In genomic region chr3:11509175-11510000, GRCh38 we compare ENCODE assay signal across 1 cellular context.
TF ChIP-seq lines count a peak whose summit lies in the region.

No MANE protein-coding gene starts in this region.

TF ChIP-seq in HEK293, 187 proteins besides CTCF, POLR2A, EP300 and RAD21 (continued from another document and continues in another):
- TF ChIP-seq, protein P1, sequence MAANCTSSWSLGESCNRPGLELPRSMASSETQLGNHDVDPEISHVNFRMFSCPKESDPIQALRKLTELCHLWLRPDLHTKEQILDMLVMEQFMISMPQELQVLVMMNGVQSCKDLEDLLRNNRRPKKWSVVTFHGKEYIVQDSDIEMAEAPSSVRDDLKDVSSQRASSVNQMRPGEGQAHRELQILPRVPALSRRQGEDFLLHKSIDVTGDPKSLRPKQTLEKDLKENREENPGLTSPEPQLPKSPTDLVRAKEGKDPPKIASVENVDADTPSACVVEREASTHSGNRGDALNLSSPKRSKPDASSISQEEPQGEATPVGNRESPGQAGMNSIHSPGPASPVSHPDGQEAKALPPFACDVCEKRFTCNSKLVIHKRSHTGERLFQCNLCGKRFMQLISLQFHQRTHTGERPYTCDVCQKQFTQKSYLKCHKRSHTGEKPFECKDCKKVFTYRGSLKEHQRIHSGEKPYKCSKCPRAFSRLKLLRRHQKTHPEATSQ (tag by site-specific recombination; IDR thresholded peaks at IDR 0.05), result 0 out of 2 replicates have a peak, but pooled peaks have one; percentile 14
- TF ChIP-seq ZNF449 (tag by site-specific recombination; IDR thresholded peaks at IDR 0.05), result peak; percentile 99
- TF ChIP-seq, protein P2, sequence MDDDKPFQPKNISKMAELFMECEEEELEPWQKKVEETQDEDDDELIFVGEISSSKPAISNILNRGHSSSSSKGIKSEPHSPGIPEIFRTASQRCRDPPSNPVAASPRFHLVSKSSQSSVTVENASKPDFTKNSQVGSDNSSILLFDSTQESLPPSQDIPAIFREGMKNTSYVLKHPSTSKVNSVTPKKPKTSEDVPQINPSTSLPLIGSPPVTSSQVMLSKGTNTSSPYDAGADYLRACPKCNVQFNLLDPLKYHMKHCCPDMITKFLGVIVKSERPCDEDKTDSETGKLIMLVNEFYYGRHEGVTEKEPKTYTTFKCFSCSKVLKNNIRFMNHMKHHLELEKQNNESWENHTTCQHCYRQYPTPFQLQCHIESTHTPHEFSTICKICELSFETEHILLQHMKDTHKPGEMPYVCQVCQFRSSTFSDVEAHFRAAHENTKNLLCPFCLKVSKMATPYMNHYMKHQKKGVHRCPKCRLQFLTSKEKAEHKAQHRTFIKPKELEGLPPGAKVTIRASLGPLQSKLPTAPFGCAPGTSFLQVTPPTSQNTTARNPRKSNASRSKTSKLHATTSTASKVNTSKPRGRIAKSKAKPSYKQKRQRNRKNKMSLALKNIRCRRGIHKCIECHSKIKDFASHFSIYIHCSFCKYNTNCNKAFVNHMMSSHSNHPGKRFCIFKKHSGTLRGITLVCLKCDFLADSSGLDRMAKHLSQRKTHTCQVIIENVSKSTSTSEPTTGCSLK (tag by site-specific recombination; IDR thresholded peaks at IDR 0.05), result no peak
- peak; percentile 50; the same call in 1 of the 2 replicates for TF ChIP-seq ZNF518A (tag by site-specific recombination; conservative IDR thresholded peaks at IDR 0.05; ENCODE audit: low read depth)
- no peak for TF ChIP-seq KLF17 (tag by site-specific recombination; IDR thresholded peaks at IDR 0.05)
- no peak; the same call in 1 of the 2 replicates for TF ChIP-seq ZNF184 (tag by site-specific recombination; IDR thresholded peaks at IDR 0.05)
- TF ChIP-seq ZNF707 (tag by site-specific recombination; IDR thresholded peaks at IDR 0.05), result no peak
- no peak for TF ChIP-seq ZNF416 (tag by site-specific recombination; IDR thresholded peaks at IDR 0.05)
- peak; percentile 91 for TF ChIP-seq ZNF2 (tag by site-specific recombination; IDR thresholded peaks at IDR 0.05)
- TF ChIP-seq HOXA7 (CRISPR knock-in tag; IDR thresholded peaks at IDR 0.05; ENCODE audit: borderline replicate concordance), result no peak
- peak; percentile 95 for TF ChIP-seq ZFP69B (tag by site-specific recombination; IDR thresholded peaks at IDR 0.05)
- TF ChIP-seq ZXDB (tag by site-specific recombination; IDR thresholded peaks at IDR 0.05), result peak; percentile 83
- TF ChIP-seq ZFHX2 (tag by site-specific recombination; conservative IDR thresholded peaks at IDR 0.05), result no peak
- TF ChIP-seq SCRT2 (tag by site-specific recombination; IDR thresholded peaks at IDR 0.05), result no peak
- TF ChIP-seq, protein P3, sequence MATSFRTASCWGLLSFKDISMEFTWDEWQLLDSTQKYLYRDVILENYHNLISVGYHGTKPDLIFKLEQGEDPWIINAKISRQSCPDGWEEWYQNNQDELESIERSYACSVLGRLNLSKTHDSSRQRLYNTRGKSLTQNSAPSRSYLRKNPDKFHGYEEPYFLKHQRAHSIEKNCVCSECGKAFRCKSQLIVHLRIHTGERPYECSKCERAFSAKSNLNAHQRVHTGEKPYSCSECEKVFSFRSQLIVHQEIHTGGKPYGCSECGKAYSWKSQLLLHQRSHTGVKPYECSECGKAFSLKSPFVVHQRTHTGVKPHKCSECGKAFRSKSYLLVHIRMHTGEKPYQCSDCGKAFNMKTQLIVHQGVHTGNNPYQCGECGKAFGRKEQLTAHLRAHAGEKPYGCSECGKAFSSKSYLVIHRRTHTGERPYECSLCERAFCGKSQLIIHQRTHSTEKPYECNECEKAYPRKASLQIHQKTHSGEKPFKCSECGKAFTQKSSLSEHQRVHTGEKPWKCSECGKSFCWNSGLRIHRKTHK (tag by site-specific recombination; IDR thresholded peaks at IDR 0.05), result no peak
- no peak for TF ChIP-seq ZNF48 (tag by site-specific recombination; IDR thresholded peaks at IDR 0.05)
- TF ChIP-seq ZNF433 (tag by site-specific recombination; IDR thresholded peaks at IDR 0.05; ENCODE audit: low read depth), result no peak
- no peak for TF ChIP-seq AEBP2 (tag by site-specific recombination; IDR thresholded peaks at IDR 0.05; ENCODE audit: borderline replicate concordance)
- no peak for TF ChIP-seq ZNF292 (tag by site-specific recombination; IDR thresholded peaks at IDR 0.05; ENCODE audit: borderline replicate concordance, low read depth)
- no peak for TF ChIP-seq ZNF354C (tag by site-specific recombination; IDR thresholded peaks at IDR 0.05; ENCODE audit: borderline replicate concordance, low read depth)
- TF ChIP-seq ZNF239 (tag by site-specific recombination; IDR thresholded peaks at IDR 0.05), result no peak
- TF ChIP-seq, protein P4, sequence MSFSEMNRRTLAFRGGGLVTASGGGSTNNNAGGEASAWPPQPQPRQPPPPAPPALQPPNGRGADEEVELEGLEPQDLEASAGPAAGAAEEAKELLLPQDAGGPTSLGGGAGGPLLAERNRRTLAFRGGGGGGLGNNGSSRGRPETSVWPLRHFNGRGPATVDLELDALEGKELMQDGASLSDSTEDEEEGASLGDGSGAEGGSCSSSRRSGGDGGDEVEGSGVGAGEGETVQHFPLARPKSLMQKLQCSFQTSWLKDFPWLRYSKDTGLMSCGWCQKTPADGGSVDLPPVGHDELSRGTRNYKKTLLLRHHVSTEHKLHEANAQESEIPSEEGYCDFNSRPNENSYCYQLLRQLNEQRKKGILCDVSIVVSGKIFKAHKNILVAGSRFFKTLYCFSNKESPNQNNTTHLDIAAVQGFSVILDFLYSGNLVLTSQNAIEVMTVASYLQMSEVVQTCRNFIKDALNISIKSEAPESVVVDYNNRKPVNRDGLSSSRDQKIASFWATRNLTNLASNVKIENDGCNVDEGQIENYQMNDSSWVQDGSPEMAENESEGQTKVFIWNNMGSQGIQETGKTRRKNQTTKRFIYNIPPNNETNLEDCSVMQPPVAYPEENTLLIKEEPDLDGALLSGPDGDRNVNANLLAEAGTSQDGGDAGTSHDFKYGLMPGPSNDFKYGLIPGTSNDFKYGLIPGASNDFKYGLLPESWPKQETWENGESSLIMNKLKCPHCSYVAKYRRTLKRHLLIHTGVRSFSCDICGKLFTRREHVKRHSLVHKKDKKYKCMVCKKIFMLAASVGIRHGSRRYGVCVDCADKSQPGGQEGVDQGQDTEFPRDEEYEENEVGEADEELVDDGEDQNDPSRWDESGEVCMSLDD (tag by site-specific recombination; IDR thresholded peaks at IDR 0.05), result no peak
- TF ChIP-seq ZBTB20 (tag by site-specific recombination; IDR thresholded peaks at IDR 0.05), result peak; percentile 77
- no peak for TF ChIP-seq SETDB1 (IDR thresholded peaks at IDR 0.05; ENCODE audit: insufficient read length, low read length)
- TF ChIP-seq ZNF223 (tag by site-specific recombination; IDR thresholded peaks at IDR 0.05), result no peak
- no peak for TF ChIP-seq ZBTB7A (tag by site-specific recombination; IDR thresholded peaks at IDR 0.05; ENCODE audit: low read depth)
- TF ChIP-seq ZNF146 (tag by site-specific recombination; IDR thresholded peaks at IDR 0.05), result no peak
- TF ChIP-seq ZSCAN30 (tag by site-specific recombination; IDR thresholded peaks at IDR 0.05), result no peak; the same call in 1 of the 2 replicates
- 0 out of 2 replicates have a peak, but pooled peaks have one; percentile 47 for TF ChIP-seq ZNF19 (tag by site-specific recombination; IDR thresholded peaks at IDR 0.05; ENCODE audit: low read depth)
- peak; percentile 88 for TF ChIP-seq ZNF24 (tag by site-specific recombination; IDR thresholded peaks at IDR 0.05)
- TF ChIP-seq ZNF600 (tag by site-specific recombination; IDR thresholded peaks at IDR 0.05), result no peak; the same call in 1 of the 2 replicates
- TF ChIP-seq ZNF791 (tag by site-specific recombination; IDR thresholded peaks at IDR 0.05), result no peak
- TF ChIP-seq ZNF132 (tag by site-specific recombination; IDR thresholded peaks at IDR 0.05; ENCODE audit: borderline replicate concordance), result no peak
- peak; percentile 93 for TF ChIP-seq ZNF350 (tag by site-specific recombination; IDR thresholded peaks at IDR 0.05)
- TF ChIP-seq, protein P5, sequence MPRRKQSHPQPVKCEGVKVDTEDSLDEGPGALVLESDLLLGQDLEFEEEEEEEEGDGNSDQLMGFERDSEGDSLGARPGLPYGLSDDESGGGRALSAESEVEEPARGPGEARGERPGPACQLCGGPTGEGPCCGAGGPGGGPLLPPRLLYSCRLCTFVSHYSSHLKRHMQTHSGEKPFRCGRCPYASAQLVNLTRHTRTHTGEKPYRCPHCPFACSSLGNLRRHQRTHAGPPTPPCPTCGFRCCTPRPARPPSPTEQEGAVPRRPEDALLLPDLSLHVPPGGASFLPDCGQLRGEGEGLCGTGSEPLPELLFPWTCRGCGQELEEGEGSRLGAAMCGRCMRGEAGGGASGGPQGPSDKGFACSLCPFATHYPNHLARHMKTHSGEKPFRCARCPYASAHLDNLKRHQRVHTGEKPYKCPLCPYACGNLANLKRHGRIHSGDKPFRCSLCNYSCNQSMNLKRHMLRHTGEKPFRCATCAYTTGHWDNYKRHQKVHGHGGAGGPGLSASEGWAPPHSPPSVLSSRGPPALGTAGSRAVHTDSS (tag by site-specific recombination; IDR thresholded peaks at IDR 0.05), result no peak; the same call in 1 of the 2 replicates
- TF ChIP-seq ZNF404 (tag by site-specific recombination; IDR thresholded peaks at IDR 0.05), result no peak
- no peak for TF ChIP-seq ZNF16 (tag by site-specific recombination; IDR thresholded peaks at IDR 0.05; ENCODE audit: low read depth)
- TF ChIP-seq, protein P6, sequence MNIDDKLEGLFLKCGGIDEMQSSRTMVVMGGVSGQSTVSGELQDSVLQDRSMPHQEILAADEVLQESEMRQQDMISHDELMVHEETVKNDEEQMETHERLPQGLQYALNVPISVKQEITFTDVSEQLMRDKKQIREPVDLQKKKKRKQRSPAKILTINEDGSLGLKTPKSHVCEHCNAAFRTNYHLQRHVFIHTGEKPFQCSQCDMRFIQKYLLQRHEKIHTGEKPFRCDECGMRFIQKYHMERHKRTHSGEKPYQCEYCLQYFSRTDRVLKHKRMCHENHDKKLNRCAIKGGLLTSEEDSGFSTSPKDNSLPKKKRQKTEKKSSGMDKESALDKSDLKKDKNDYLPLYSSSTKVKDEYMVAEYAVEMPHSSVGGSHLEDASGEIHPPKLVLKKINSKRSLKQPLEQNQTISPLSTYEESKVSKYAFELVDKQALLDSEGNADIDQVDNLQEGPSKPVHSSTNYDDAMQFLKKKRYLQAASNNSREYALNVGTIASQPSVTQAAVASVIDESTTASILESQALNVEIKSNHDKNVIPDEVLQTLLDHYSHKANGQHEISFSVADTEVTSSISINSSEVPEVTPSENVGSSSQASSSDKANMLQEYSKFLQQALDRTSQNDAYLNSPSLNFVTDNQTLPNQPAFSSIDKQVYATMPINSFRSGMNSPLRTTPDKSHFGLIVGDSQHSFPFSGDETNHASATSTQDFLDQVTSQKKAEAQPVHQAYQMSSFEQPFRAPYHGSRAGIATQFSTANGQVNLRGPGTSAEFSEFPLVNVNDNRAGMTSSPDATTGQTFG (tag by site-specific recombination; IDR thresholded peaks at IDR 0.05; ENCODE audit: borderline replicate concordance), result no peak
